Comparison of ENCODE assay signal across 7 cellular contexts in the genomic region with DNA sequence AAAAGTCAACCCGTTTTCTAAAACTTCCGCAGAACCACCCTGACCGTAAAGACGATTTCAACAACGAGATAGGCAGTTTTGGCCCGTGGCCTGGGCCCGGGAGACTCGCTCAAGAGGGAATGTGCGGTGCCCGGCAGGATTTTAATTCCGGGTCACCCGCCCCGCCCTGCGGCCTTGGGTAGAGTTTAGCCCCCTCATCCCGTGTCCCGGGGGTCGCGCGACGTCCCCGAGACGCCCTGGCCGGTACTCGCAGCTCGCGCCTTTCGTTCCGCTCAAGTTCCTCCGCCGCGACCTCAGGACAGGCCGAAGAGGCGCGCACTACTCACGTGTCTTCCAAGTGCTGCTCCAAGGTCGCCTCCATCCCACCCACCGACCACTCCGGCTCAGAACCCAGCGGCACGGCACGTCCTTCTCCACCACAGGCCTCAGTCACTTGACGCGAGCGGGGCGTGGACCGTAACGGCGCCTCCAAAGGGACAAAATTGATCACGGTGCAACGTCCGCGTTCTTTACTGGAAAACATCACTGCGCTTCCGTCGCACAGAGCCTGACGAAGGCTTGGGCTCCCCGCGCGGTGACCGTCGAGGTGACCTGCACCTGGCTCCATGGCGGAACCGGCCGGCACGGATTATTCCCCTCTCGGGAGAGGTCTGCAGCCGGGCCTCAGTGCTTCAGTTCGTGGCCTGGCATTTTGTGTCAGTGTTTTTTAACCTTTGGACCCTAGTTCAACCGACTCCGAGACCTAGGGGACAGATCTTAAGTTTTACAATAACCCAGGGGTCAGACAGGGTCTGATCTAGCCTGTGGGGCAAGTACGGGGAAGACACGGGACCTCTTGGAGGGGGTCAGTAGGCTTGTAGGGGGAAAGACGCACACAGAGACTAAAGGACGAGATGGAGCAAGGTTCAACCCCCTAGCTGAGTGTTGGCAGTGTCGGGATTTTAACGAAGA.
DNase-seq lines count a peak whose midpoint lies in the region; ATAC-seq and TF ChIP-seq lines count a peak whose summit lies in the region.

A gene (minus strand): TSS at position 435 of the 951 bp plus-strand sequence. CDS start 74 bp downstream, at position 361.

- in situ Hi-C loops in astrocyte of the spinal cord (cut with HindIII; ENCODE audit: low sequenced_read_pairs) = no loop called here

- TF ChIP-seq CTCF in astrocyte of the spinal cord (IDR thresholded peaks at IDR 0.05; ENCODE audit: low read depth, low read length) = peak; percentile 7

- peak; percentile 86 for TF ChIP-seq POLR2A in GM18505 (IDR thresholded peaks at IDR 0.05; ENCODE audit: borderline replicate concordance, extremely low read depth, insufficient read depth, insufficient read length)

- peak within 1 kb of the TSS; percentile 96 for H3K4me3 ChIP-seq in astrocyte of the spinal cord (ENCODE audit: low read depth, low read length)

- DNase-seq in NCI-H2029 (lab: John Stamatoyannopoulos, UW) (peak; percentile 84), T1000 (lab: John Stamatoyannopoulos, UW) (peak; percentile 85), astrocyte of the spinal cord (ENCODE audit: low read depth, low spot score) (peak; percentile 92), hippocampal formation (lab: John Stamatoyannopoulos, UW) (peak; percentile 85 to 89), retina (peak; percentile 97)

- peak; percentile 84 for ATAC-seq in GM18505 (IDR thresholded peaks at IDR 0.05; ENCODE audit: unreplicated experiment)
- ATAC-seq in HG02970 (IDR thresholded peaks at IDR 0.05; ENCODE audit: low FRiP score, unreplicated experiment) = peak; percentile 80

Comparison
In these comparisons a context has a peak if more than half of its experiments do, and no peak if none do; other contexts are left out.
1. Peak in every context shown above with its lines: DNase-seq, ATAC-seq and H3K4me3 ChIP-seq.